22 cellular contexts compared by ENCODE assay signal in genomic region chr2:111909079-111909478, GRCh38. TPM values are rescaled to one million over a fixed set of nuclear protein-coding genes. Genes with fewer than 3 reads are reported as not detected.
DNase-seq lines count a peak whose midpoint lies in the region; ATAC-seq and TF ChIP-seq lines count a peak whose summit lies in the region.
"Had no signal": no experiment of that assay in that cellular context is flagged by ENCODE, and none has a peak within 500 bp of the region (broad histone marks: within the 10 kb centered on the region; RNA-seq: fewer than 3 reads in every experiment).

No MANE protein-coding gene starts in this region.

- no peaks in the 10 kb centered on the region for H3K9me3 Mint-ChIP-seq in mesothelial cell of epicardium
- H3K9me3 Mint-ChIP-seq: activated naive CD8-positive, alpha-beta T cell treated with anti-CD3 and anti-CD28 coated beads, Interleukin-2, amount 50 U/mL, for 24 hours had no signal

- H3K36me3 Mint-ChIP-seq in mesothelial cell of epicardium, result no peaks in the 10 kb centered on the region

- H3K27me3 ChIP-seq in ectodermal cell (ENCODE audit: control insufficient read depth, insufficient read depth, low read length, poor library complexity, severe bottlenecking) (no peaks in the 10 kb centered on the region), tibial nerve (no peaks in the 10 kb centered on the region)

- no peaks in the 10 kb centered on the region for H3K27me3 Mint-ChIP-seq in mesothelial cell of epicardium (ENCODE audit: low read depth)
- H3K27me3 Mint-ChIP-seq: activated naive CD8-positive, alpha-beta T cell treated with anti-CD3 and anti-CD28 coated beads, Interleukin-2, amount 50 U/mL, for 24 hours had no signal

- peaks cover 46% of the 10 kb centered on the region for H3K4me1 Mint-ChIP-seq in mesothelial cell of epicardium

- H3K9me3 ChIP-seq in ectodermal cell (ENCODE audit: control insufficient read depth, low read length) (no peaks in the 10 kb centered on the region), tibial nerve (no peaks in the 10 kb centered on the region)

- H3K36me3 ChIP-seq in ectodermal cell (ENCODE audit: control insufficient read depth, insufficient read depth, low read length) (no peaks in the 10 kb centered on the region), tibial nerve (no peaks in the 10 kb centered on the region)

- H3K4me1 ChIP-seq in ectodermal cell (ENCODE audit: control insufficient read depth, insufficient read depth, low read length) (peaks cover 33% of the 10 kb centered on the region), tibial nerve (peaks cover 0 to 43% (median 30%) of the 10 kb centered on the region in 4 donors)

- no peak for TF ChIP-seq POLR2A in tibial nerve (IDR thresholded peaks at IDR 0.05)

- no peak overlapping the region for H3K4me3 Mint-ChIP-seq in mesothelial cell of epicardium
- H3K4me3 Mint-ChIP-seq: activated naive CD8-positive, alpha-beta T cell treated with anti-CD3 and anti-CD28 coated beads, Interleukin-2, amount 50 U/mL, for 24 hours had no signal

- TF ChIP-seq EP300 in tibial nerve (IDR thresholded peaks at IDR 0.05), result no peak

- peak overlapping the region; percentile 27 for H3K27ac ChIP-seq in ectodermal cell (ENCODE audit: insufficient read depth, low read depth, low read length, poor library complexity, severe bottlenecking)
- H3K27ac ChIP-seq in tibial nerve, result peak overlapping the region in 3 of 4 donors; percentile 17 to 93 (median 85)
- H3K27ac ChIP-seq: SK-N-MC had no signal

- TF ChIP-seq CTCF in mesothelial cell of epicardium (IDR thresholded peaks at IDR 0.05; ENCODE audit: unreplicated experiment) (no peak), tibial nerve (IDR thresholded peaks at IDR 0.05) (no peak)

- H3K4me3 ChIP-seq in ectodermal cell (ENCODE audit: insufficient read depth, low read depth, low read length) (no peak overlapping the region), tibial nerve (no peak overlapping the region)
- H3K4me3 ChIP-seq: SK-N-MC had no signal

- ATAC-seq in GM18868 (IDR thresholded peaks at IDR 0.05; ENCODE audit: unreplicated experiment) (no peak), HG03432 (IDR thresholded peaks at IDR 0.05; ENCODE audit: unreplicated experiment) (no peak)
- ATAC-seq: activated naive CD8-positive, alpha-beta T cell treated with anti-CD3 and anti-CD28 coated beads, Interleukin-2, amount 50 U/mL, for 24 hours; Panc1 had no signal

- DNase-seq in NCI-H82 (lab: John Stamatoyannopoulos, UW), result peak; percentile 47
- no peak for DNase-seq in NCI-H82 treated with DMSO at 0.1 percent for 48 hours (lab: John Stamatoyannopoulos, UW; ENCODE audit: unreplicated experiment)
- no peak for DNase-seq in mesothelial cell of epicardium (ENCODE audit: low spot score in 2 of 2, unreplicated experiment in 2 of 2)
- no peak for DNase-seq in tibial nerve (ENCODE audit: low spot score in 2 of 2)
- DNase-seq in NOMO-1 treated with dmso at 0.1 percent for 144 hours (lab: John Stamatoyannopoulos, UW; ENCODE audit: unreplicated experiment), result no peak
- DNase-seq: 8988T; activated CD4-positive, alpha-beta T cell treated with anti-CD3 and anti-CD28 coated beads for 1 hour; activated naive CD8-positive, alpha-beta T cell treated with anti-CD3 and anti-CD28 coated beads, Interleukin-2, amount 50 U/mL, for 24 hours; C1 segment of cervical spinal cord; central memory CD4-positive, alpha-beta T cell; DMS 273 treated with DMSO at 0.1 percent for 48 hours; effector CD8-positive, alpha-beta T cell; GDM1; midbrain; NCI-H1417 treated with DMSO at 0.1 percent for 48 hours; NCI-H748 treated with DMSO at 0.1 percent for 48 hours; stimulated activated CD4-positive, alpha-beta T cell treated with anti-CD3 and anti-CD28 coated beads, Interleukin-2, amount 100 ng/mL, for 24 hours had no signal

- peak overlapping the region; percentile 88 for H3K27ac Mint-ChIP-seq in mesothelial cell of epicardium
- H3K27ac Mint-ChIP-seq: activated naive CD8-positive, alpha-beta T cell treated with anti-CD3 and anti-CD28 coated beads, Interleukin-2, amount 50 U/mL, for 24 hours had no signal

- WGBS in ectodermal cell, 2 experiments, result 63 to 65% methylated on average over 3 of the region's 3 CpGs
- 87 to 91% methylated on average over 3 of the region's 3 CpGs for WGBS in tibial nerve, 2 donors

RNA-seq across cellular contexts. Expression of gene MERTK, which starts 10.7 kb away (rescaled TPM):
- polyA plus RNA-seq in ectodermal cell (2013, experiment 1 of 4), result 5.7 TPM
- 6.9 TPM for polyA plus RNA-seq in ectodermal cell (2013, experiment 2 of 4)
- polyA plus RNA-seq in ectodermal cell (2013, experiment 3 of 4), result 5.6 TPM
- polyA plus RNA-seq in ectodermal cell (2013, experiment 4 of 4), result 6.7 TPM
- 25.1 to 27.3 TPM (median 27.1 TPM) in 3 replicates for total RNA-seq in mesothelial cell of epicardium
- 10 to 100 TPM; 22.7 to 61.8 (median 29.3) TPM for total RNA-seq in tibial nerve

RNA-seq across cellular contexts. Expression of gene ANAPC1, which starts 25.1 kb away (rescaled TPM):
- 46.7 TPM for polyA plus RNA-seq in ectodermal cell (2013, experiment 1 of 4)
- polyA plus RNA-seq in ectodermal cell (2013, experiment 2 of 4), result 40.8 TPM
- 32.8 TPM for polyA plus RNA-seq in ectodermal cell (2013, experiment 3 of 4)
- 31.2 TPM for polyA plus RNA-seq in ectodermal cell (2013, experiment 4 of 4)
- total RNA-seq in mesothelial cell of epicardium (54.0 to 56.5 TPM (median 54.0 TPM) in 3 replicates), tibial nerve (10 to 100 TPM; 31.0 to 75.3 (median 58.2) TPM)
